In genomic region chr2:232886632-232887031, GRCh38 we compare ENCODE assay signal across 18 cellular contexts. TPM values are rescaled to one million over a fixed set of nuclear protein-coding genes. Genes with fewer than 3 reads are reported as not detected.
"Had no signal": no experiment of that assay in that cellular context is flagged by ENCODE, and none has a peak within 500 bp of the region (broad histone marks: within the 10 kb centered on the region; RNA-seq: fewer than 3 reads in every experiment).

No MANE protein-coding gene starts in this region.

- H3K9me3 Mint-ChIP-seq: activated CD4-positive, alpha-beta T cell treated with anti-CD3 and anti-CD28 coated beads, Interleukin-2, amount 10 ng/mL, durations not matched to agents 7 days and 5 days; activated T-helper 2 cell treated with anti-CD3 and anti-CD28 coated beads, Interferon-gamma antibody, Interleukin-2, Interleukin-4, amounts not matched to agents 10 μg/mL and 5 μg/mL and 100 μg/mL, durations not matched to agents 14 hours and 24 hours and 36 hours; effector memory CD8-positive, alpha-beta T cell; nephron had no signal

- H3K4me3 ChIP-seq: ascending aorta, esophagus squamous epithelium, lung, right atrium auricular region, skin epidermis, tibial artery, uterus had no signal

- ATAC-seq: activated CD4-positive, CD25-positive, alpha-beta regulatory T cell treated with anti-CD3 and anti-CD28 coated beads, Interleukin-2, amount 50 U/mL, for 24 hours; effector memory CD8-positive, alpha-beta T cell; stimulated activated naive CD8-positive, alpha-beta T cell treated with anti-CD3 and anti-CD28 coated beads, Interleukin-15, Interleukin-2, amounts not matched to agents 100 U/mL and 50 U/mL, for 24 hours had no signal

- H3K4me1 Mint-ChIP-seq: activated CD4-positive, alpha-beta T cell treated with anti-CD3 and anti-CD28 coated beads, Interleukin-2, amount 10 ng/mL, durations not matched to agents 7 days and 5 days; activated naive CD4-positive, alpha-beta T cell treated with anti-CD3 and anti-CD28 coated beads, Interleukin-2, amount 10 ng/mL, durations not matched to agents 7 days and 5 days had no signal

- H3K36me3 Mint-ChIP-seq: activated naive CD4-positive, alpha-beta T cell treated with anti-CD3 and anti-CD28 coated beads, Interleukin-2, amount 10 ng/mL, durations not matched to agents 7 days and 5 days had no signal

- H3K27ac Mint-ChIP-seq: activated CD4-positive, alpha-beta T cell treated with anti-CD3 and anti-CD28 coated beads, Interleukin-2, amount 10 ng/mL, durations not matched to agents 7 days and 5 days; activated naive CD4-positive, alpha-beta T cell treated with anti-CD3 and anti-CD28 coated beads, Interleukin-2, amount 10 ng/mL, durations not matched to agents 7 days and 5 days; activated T-helper 2 cell treated with anti-CD3 and anti-CD28 coated beads, Interferon-gamma antibody, Interleukin-2, Interleukin-4, amounts not matched to agents 10 μg/mL and 5 μg/mL and 100 μg/mL, durations not matched to agents 14 hours and 24 hours and 36 hours; effector memory CD8-positive, alpha-beta T cell; nephron; progenitor cell of endocrine pancreas had no signal

- H3K4me3 Mint-ChIP-seq: activated CD4-positive, alpha-beta T cell treated with anti-CD3 and anti-CD28 coated beads, Interleukin-2, amount 10 ng/mL, durations not matched to agents 7 days and 5 days; activated naive CD4-positive, alpha-beta T cell treated with anti-CD3 and anti-CD28 coated beads, Interleukin-2, amount 10 ng/mL, durations not matched to agents 7 days and 5 days; effector memory CD8-positive, alpha-beta T cell; nephron had no signal

- H3K27me3 Mint-ChIP-seq: activated CD4-positive, alpha-beta T cell treated with anti-CD3 and anti-CD28 coated beads, Interleukin-2, amount 10 ng/mL, durations not matched to agents 7 days and 5 days had no signal

- H3K4me1 ChIP-seq: ascending aorta, uterus had no signal

- H3K27me3 ChIP-seq: ascending aorta, right atrium auricular region, uterus had no signal

- H3K27ac ChIP-seq: ascending aorta, esophagus squamous epithelium, right atrium auricular region, skin epidermis, tibial artery, uterus had no signal

- H3K9me3 ChIP-seq: ascending aorta, esophagus squamous epithelium, right atrium auricular region, tibial artery, uterus had no signal

- DNase-seq: activated CD4-positive, alpha-beta T cell treated with anti-CD3 and anti-CD28 coated beads, Interleukin-2, amount 10 ng/mL, durations not matched to agents 7 days and 5 days; activated naive CD4-positive, alpha-beta T cell treated with anti-CD3 and anti-CD28 coated beads, Interleukin-2, amount 10 ng/mL, durations not matched to agents 7 days and 5 days; effector memory CD8-positive, alpha-beta T cell; esophagus squamous epithelium; occipital lobe; stimulated activated naive CD8-positive, alpha-beta T cell treated with anti-CD3 and anti-CD28 coated beads, Interleukin-15, Interleukin-2, amounts not matched to agents 100 U/mL and 50 U/mL, for 24 hours; substantia nigra; T1000; uterus had no signal

- H3K36me3 ChIP-seq: ascending aorta, esophagus squamous epithelium, right atrium auricular region, uterus had no signal

RNA-seq across cellular contexts. Expression of gene SNORC, which starts 16.6 kb away (rescaled TPM):
- total RNA-seq: ascending aorta had no signal
